31 cellular contexts compared by ENCODE assay signal in the genomic region with DNA sequence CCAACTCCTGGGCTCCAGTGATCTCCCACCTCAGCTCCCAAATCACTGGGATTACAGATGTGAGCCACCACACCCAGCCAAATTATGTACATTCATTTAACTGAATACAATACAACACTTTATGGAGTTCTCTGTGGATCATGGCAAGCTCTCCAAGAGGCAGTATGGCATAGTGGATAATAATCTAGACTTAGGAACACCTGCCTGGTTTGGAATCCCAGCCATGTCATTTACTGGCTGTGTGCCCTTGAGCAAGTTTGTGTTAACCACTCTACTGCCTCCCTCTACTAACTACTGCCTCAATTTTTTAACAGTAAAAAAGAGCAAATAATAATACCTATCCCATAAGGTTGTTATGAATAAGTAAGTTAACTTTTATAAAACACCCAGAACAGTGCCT. TPM values are rescaled to one million over a fixed set of nuclear protein-coding genes. Genes with fewer than 3 reads are reported as not detected.
"Had no signal": no experiment of that assay in that cellular context is flagged by ENCODE, and none has a peak within 500 bp of the region (broad histone marks: within the 10 kb centered on the region; RNA-seq: fewer than 3 reads in every experiment).

No MANE protein-coding gene starts in this region.

- DNase-seq: activated CD4-positive, alpha-beta T cell treated with anti-CD3 and anti-CD28 coated beads, Interleukin-2, amount 10 ng/mL, durations not matched to agents 24 days and 14 days; activated CD4-positive, alpha-beta T cell treated with anti-CD3 and anti-CD28 coated beads, Interleukin-2, amount 50 U/mL, for 4 hours; activated CD8-positive, alpha-beta T cell treated with anti-CD3 and anti-CD28 coated beads for 36 hours; activated gamma-delta T cell; activated naive CD4-positive, alpha-beta T cell treated with Interleukin-2 at 50 U/mL for 16 hours; activated naive CD8-positive, alpha-beta T cell treated with anti-CD3 and anti-CD28 coated beads, Interleukin-2, amount 10 ng/mL, durations not matched to agents 7 days and 5 days; activated T-cell treated with anti-CD3 and anti-CD28 coated beads, Interleukin-2, amount 50 U/mL, for 1 hour; activated T-cell treated with anti-CD3 and anti-CD28 coated beads, Interleukin-2, amount 50 U/mL, for 72 hours; amygdala; Karpas-422; KBM-7; MG63; NCI-H1048; NCI-H1417; NCI-H146; NCI-H187 treated with DMSO at 0.1 percent for 48 hours; NCI-H2081; NCI-H2171; NCI-H510A; NCI-H774; SHP77; SJCRH30; T1000 had no signal

- ATAC-seq: activated CD8-positive, alpha-beta T cell treated with anti-CD3 and anti-CD28 coated beads for 36 hours; activated T-cell treated with anti-CD3 and anti-CD28 coated beads, Interleukin-2, amount 50 U/mL, for 72 hours; Panc1 had no signal

RNA-seq across cellular contexts. Expression of gene ETV7, which starts 1.9 kb away (rescaled TPM):
- total RNA-seq: ascending aorta, SJCRH30 had no signal

RNA-seq across cellular contexts. Expression of gene BNIP5, which starts 52.7 kb away (rescaled TPM):
- total RNA-seq: activated CD4-positive, alpha-beta T cell treated with anti-CD3 and anti-CD28 coated beads, Interleukin-2, amount 10 ng/mL, durations not matched to agents 24 days and 14 days; activated CD8-positive, alpha-beta memory T cell treated with anti-CD3 and anti-CD28 coated beads for 36 hours; activated CD8-positive, alpha-beta T cell treated with anti-CD3 and anti-CD28 coated beads for 36 hours; activated naive CD8-positive, alpha-beta T cell treated with anti-CD3 and anti-CD28 coated beads, Interleukin-2, amount 10 ng/mL, durations not matched to agents 7 days and 5 days; activated T-cell treated with anti-CD3 and anti-CD28 coated beads, Interleukin-2, amount 50 U/mL, for 72 hours; activated T-helper 2 cell treated with anti-CD3 and anti-CD28 coated beads, Interferon-gamma antibody, Interleukin-2, Interleukin-4, amounts not matched to agents 10 μg/mL and 5 μg/mL and 100 μg/mL, durations not matched to agents 14 hours and 24 hours and 36 hours; ascending aorta; cardiac septum; RPMI7951; T-helper 1 cell treated with Interleukin-12 subunit alpha and Interleukin-12 subunit beta and Interleukin-4 antibody, amounts not matched to agents 30 ng/mL and 1 ng/mL, for 36 hours; T-helper 2 cell treated with Interferon-gamma antibody and Interleukin-4, amounts not matched to agents 100 ng/mL and 5 ng/mL, for 36 hours had no signal

RNA-seq across cellular contexts. Expression of gene PXT1, which starts 53.3 kb away (rescaled TPM):
- total RNA-seq: ascending aorta, SJCRH30 had no signal
